In the genomic region with DNA sequence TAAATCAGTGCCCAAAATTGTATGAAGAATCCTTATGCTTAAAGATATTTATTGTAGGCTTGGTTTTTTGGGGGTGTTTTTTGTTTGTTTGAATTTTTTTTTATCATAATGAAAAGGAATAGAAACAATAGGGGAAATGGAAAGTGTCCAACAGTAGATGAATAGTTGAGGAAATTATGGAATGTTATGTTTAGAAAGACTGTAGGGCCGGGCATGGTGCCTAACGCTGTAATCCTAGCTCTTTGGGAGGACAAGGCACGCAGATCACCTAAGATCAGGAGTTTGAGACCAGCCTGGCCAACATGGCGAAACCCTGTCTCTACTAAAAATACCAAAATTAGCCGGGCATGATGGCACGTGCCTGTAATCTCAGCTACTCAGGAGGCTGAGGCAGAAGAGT, we compare ENCODE assay signal across 5 cellular contexts. TPM values are rescaled to one million over a fixed set of nuclear protein-coding genes. Genes with fewer than 3 reads are reported as not detected.
DNase-seq lines count a peak whose midpoint lies in the region; FAIRE-seq lines count a peak whose summit lies in the region.
"Not testable (repeated sequence)": the region's sequence is repeated elsewhere in the genome, so short reads cannot be mapped to it uniquely, and the experiment has no call there.

No MANE protein-coding gene starts in this region.

- not testable (repeated sequence) for H3K4me3 ChIP-seq in MG63

- H3K9me3 ChIP-seq in MG63, result not testable (repeated sequence)

- not testable (repeated sequence) for H3K27me3 ChIP-seq in MG63

- not testable (repeated sequence) for H3K36me3 ChIP-seq in MG63

- peak; percentile 3 for FAIRE-seq in frontal cortex (lab: Jason Lieb, UNC)

- DNase-seq in MG63 (peak; percentile 18), dedifferentiated amniotic fluid mesenchymal stem cell (ENCODE audit: extremely low spot score) (peak; percentile 35), dermis microvascular lymphatic vessel endothelial cell (ENCODE audit: low read depth in 2 of 2) (peak; percentile 27), fibroblast of gingiva (ENCODE audit: low read depth) (peak; percentile 38)
- DNase-seq in frontal cortex (ENCODE audit: low spot score in 2 of 2), result not testable (repeated sequence)

RNA-seq across cellular contexts. Expression of a gene that starts 19.2 kb away (rescaled TPM):
- 20.4 and 24.3 TPM in 2 replicates for total RNA-seq in MG63 (2014; rRNA removed; shearing (Covaris generic); ENCODE audit: low replicate concordance)
- total RNA-seq in dermis microvascular lymphatic vessel endothelial cell, result 6.1 and 8.2 TPM in 2 replicates
- total RNA-seq in frontal cortex, result 22.8 TPM
